In the genomic region with DNA sequence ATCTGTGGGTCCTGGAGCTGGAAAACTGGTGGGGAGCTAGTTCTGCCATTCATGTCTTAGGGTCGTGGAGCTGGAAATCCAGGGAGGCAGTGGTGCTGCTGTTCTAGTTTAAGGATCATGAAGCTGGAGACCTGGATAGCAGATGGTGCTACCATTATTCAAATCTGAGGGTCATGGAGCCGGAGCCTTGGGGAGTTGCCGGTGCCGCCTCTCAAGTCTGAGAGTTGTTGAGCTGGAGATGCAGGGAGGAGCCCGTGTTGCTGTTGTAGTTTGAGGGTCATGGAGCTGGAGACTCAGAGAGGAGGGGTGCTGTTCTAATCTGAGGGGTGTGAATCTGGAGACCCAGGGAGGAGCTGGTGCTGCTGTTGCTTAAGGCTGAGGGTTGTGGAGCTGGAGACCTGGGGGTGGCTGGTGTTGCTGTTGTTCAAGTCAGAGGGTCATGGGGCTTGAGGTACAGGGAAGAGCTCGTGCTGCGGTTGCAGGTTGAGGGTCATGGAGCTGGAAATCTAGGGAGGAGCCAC, we compare ENCODE assay signal across 22 cellular contexts.
DNase-seq lines count a peak whose midpoint lies in the region; ATAC-seq, FAIRE-seq and TF ChIP-seq lines count a peak whose summit lies in the region.
"Had no signal": no experiment of that assay in that cellular context is flagged by ENCODE, and none has a peak within 500 bp of the region (broad histone marks: within the 10 kb centered on the region; RNA-seq: fewer than 3 reads in every experiment).

No MANE protein-coding gene starts in this region.

- no peaks in the 10 kb centered on the region for H3K4me1 ChIP-seq in kidney (ENCODE audit: control insufficient read depth in 1 of 2, insufficient read depth in 1 of 2, low read depth in 1 of 2, low read length in 2 of 2)
- H3K4me1 ChIP-seq: A549; BLaER1 treated with 17β-estradiol and CSF1 and Interleukin-3, amounts not matched to agents 10 nM and 100 nM; Caco-2 had no signal

- H3K27me3 Mint-ChIP-seq in chondrocyte (ENCODE audit: low read depth) = no peaks in the 10 kb centered on the region
- H3K27me3 Mint-ChIP-seq in activated naive CD4-positive, alpha-beta T cell treated with anti-CD3 and anti-CD28 coated beads, Interleukin-2, amount 10 ng/mL, durations not matched to agents 7 days and 5 days = no peaks in the 10 kb centered on the region
- H3K27me3 Mint-ChIP-seq: B cell; CD4-positive, alpha-beta T cell had no signal

- H3K4me3 ChIP-seq in kidney (ENCODE audit: low read length in 2 of 2) = no peak overlapping the region
- H3K4me3 ChIP-seq: A549; BLaER1 treated with 17β-estradiol and CSF1 and Interleukin-3, amounts not matched to agents 10 nM and 100 nM had no signal

- CTCF ChIA-PET in activated naive CD4-positive, alpha-beta T cell treated with anti-CD3 and anti-CD28 coated beads, Interleukin-2, amount 10 ng/mL, durations not matched to agents 7 days and 5 days (lab: Charles Lee) = no interaction called here

- H3K36me3 ChIP-seq in kidney (ENCODE audit: control insufficient read depth in 1 of 2, insufficient read depth in 2 of 2, low read length in 2 of 2) = no peaks in the 10 kb centered on the region
- H3K36me3 ChIP-seq: BLaER1 treated with 17β-estradiol and CSF1 and Interleukin-3, amounts not matched to agents 10 nM and 100 nM had no signal

- no peak for ATAC-seq in GM21529 (IDR thresholded peaks at IDR 0.05; ENCODE audit: unreplicated experiment)
- ATAC-seq: A549; CD8-positive, alpha-beta T cell had no signal

- H3K9ac ChIP-seq in kidney (ENCODE audit: low read length in 2 of 2) = no peak overlapping the region
- H3K9ac ChIP-seq: BLaER1 treated with 17β-estradiol and CSF1 and Interleukin-3, amounts not matched to agents 10 nM and 100 nM had no signal

- no peak overlapping the region for H3K4me3 Mint-ChIP-seq in chondrocyte (ENCODE audit: unreplicated experiment)
- no peak overlapping the region for H3K4me3 Mint-ChIP-seq in activated naive CD4-positive, alpha-beta T cell treated with anti-CD3 and anti-CD28 coated beads, Interleukin-2, amount 10 ng/mL, durations not matched to agents 7 days and 5 days
- H3K4me3 Mint-ChIP-seq: B cell; CD4-positive, alpha-beta T cell; CD8-positive, alpha-beta T cell had no signal

- peaks cover 0 to 3% of the 10 kb centered on the region in 2 donors for H3K9me3 ChIP-seq in kidney (ENCODE audit: control insufficient read depth in 1 of 2, low read length in 2 of 2)
- H3K9me3 ChIP-seq: Caco-2 had no signal

- H3K27ac Mint-ChIP-seq in chondrocyte (ENCODE audit: unreplicated experiment) = no peak overlapping the region
- no peak overlapping the region for H3K27ac Mint-ChIP-seq in activated naive CD4-positive, alpha-beta T cell treated with anti-CD3 and anti-CD28 coated beads, Interleukin-2, amount 10 ng/mL, durations not matched to agents 7 days and 5 days
- H3K27ac Mint-ChIP-seq: B cell; CD4-positive, alpha-beta T cell; CD8-positive, alpha-beta T cell had no signal

- peak; percentile 56 for DNase-seq in chondrocyte (ENCODE audit: low spot score)
- peak; percentile 29 for DNase-seq in kidney
- peak; percentile 51 for DNase-seq in posterior vena cava (ENCODE audit: low spot score)
- no peak for DNase-seq in activated CD4-positive, alpha-beta T cell treated with anti-CD3 and anti-CD28 coated beads, Interleukin-2, amount 50 U/mL, for 4 hours
- DNase-seq in activated naive CD4-positive, alpha-beta T cell treated with anti-CD3 and anti-CD28 coated beads, Interleukin-2, amount 10 ng/mL, durations not matched to agents 7 days and 5 days = no peak
- DNase-seq: AML-193; Caco-2; Calu3; CD4-positive, alpha-beta T cell; CD8-positive, alpha-beta T cell; DMS79 treated with DMSO at 0.1 percent for 48 hours; GF-D8 had no signal

- H3K4me1 Mint-ChIP-seq in chondrocyte (ENCODE audit: low read depth) = no peaks in the 10 kb centered on the region
- H3K4me1 Mint-ChIP-seq in activated naive CD4-positive, alpha-beta T cell treated with anti-CD3 and anti-CD28 coated beads, Interleukin-2, amount 10 ng/mL, durations not matched to agents 7 days and 5 days = no peaks in the 10 kb centered on the region
- H3K4me1 Mint-ChIP-seq: B cell had no signal

- intact Hi-C loops in kidney (cut with DNase I) = no loop called here
- intact Hi-C loops in posterior vena cava (cut with DNase I) = no loop called here

- FAIRE-seq in kidney (lab: Jason Lieb, UNC) = no peak
- FAIRE-seq: A549, D721Med, G401.6, GM12891, GM19239 had no signal

- TF ChIP-seq CTCF in chondrocyte (IDR thresholded peaks at IDR 0.05) (no peak), kidney (IDR thresholded peaks at IDR 0.05; ENCODE audit: borderline replicate concordance, extremely low read depth, insufficient read depth) (no peak)

- peaks cover 89% of the 10 kb centered on the region for H3K9me3 Mint-ChIP-seq in chondrocyte (ENCODE audit: low read depth)
- H3K9me3 Mint-ChIP-seq in activated naive CD4-positive, alpha-beta T cell treated with anti-CD3 and anti-CD28 coated beads, Interleukin-2, amount 10 ng/mL, durations not matched to agents 7 days and 5 days = peaks cover 78% of the 10 kb centered on the region

- no peak overlapping the region for H3K27ac ChIP-seq in kidney (ENCODE audit: low read depth in 2 of 2, low read length in 2 of 2)
- H3K27ac ChIP-seq: 22Rv1; A549; BLaER1 treated with 17β-estradiol and CSF1 and Interleukin-3, amounts not matched to agents 10 nM and 100 nM; C4-2B had no signal

- peaks cover 16% of the 10 kb centered on the region for H3K36me3 Mint-ChIP-seq in chondrocyte (ENCODE audit: low read depth)
- H3K36me3 Mint-ChIP-seq in activated naive CD4-positive, alpha-beta T cell treated with anti-CD3 and anti-CD28 coated beads, Interleukin-2, amount 10 ng/mL, durations not matched to agents 7 days and 5 days = peaks cover 9% of the 10 kb centered on the region
- H3K36me3 Mint-ChIP-seq: CD8-positive, alpha-beta T cell had no signal

Comparison
In these comparisons a context has a peak if more than half of its experiments do, and no peak if none do; other contexts are left out.
1. DNase-seq: peak in chondrocyte (single experiment), kidney (single experiment) and posterior vena cava (single experiment); none in activated CD4-positive, alpha-beta T cell treated with anti-CD3 and anti-CD28 coated beads, Interleukin-2, amount 50 U/mL, for 4 hours (0 of 2) and activated naive CD4-positive, alpha-beta T cell treated with anti-CD3 and anti-CD28 coated beads, Interleukin-2, amount 10 ng/mL, durations not matched to agents 7 days and 5 days (single experiment).